36 cellular contexts compared by ENCODE assay signal in the genomic region with DNA sequence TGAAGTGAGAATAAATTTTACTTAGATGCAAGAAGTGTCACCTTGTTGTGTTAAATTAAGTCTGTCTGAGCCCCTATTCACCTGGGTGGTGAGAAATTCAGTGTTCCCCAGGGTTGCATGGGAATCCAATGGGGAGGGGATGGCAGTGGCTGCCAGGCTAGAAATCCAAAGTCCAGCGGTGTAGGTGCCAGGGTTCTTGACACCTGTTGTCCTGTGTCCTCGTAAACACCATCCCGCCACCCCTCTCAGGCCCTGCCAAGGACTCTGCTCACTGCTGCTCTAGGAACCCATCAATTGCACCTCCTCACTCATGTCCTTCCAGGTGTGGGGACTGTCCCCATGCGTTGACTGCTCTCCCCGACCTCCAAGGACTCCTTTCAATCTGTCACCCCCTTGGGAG. TPM values are rescaled to one million over a fixed set of nuclear protein-coding genes. Genes with fewer than 3 reads are reported as not detected.
"Had no signal": no experiment of that assay in that cellular context is flagged by ENCODE, and none has a peak within 500 bp of the region (broad histone marks: within the 10 kb centered on the region; RNA-seq: fewer than 3 reads in every experiment).

No MANE protein-coding gene starts in this region.

- H3K4me3 ChIP-seq: adrenal gland, body of pancreas, breast epithelium had no signal

- H3K36me3 ChIP-seq: adrenal gland, brain microvascular endothelial cell, breast epithelium had no signal

- DNase-seq: activated B cell treated with CpG ODN at 0.5 μM for 24 hours; activated CD4-positive, alpha-beta memory T cell treated with anti-CD3 and anti-CD28 coated beads for 36 hours; activated CD4-positive, alpha-beta T cell treated with anti-CD3 and anti-CD28 coated beads for 4 hours; activated CD4-positive, alpha-beta T cell treated with anti-CD3 and anti-CD28 coated beads, Interleukin-2, amount 10 ng/mL, durations not matched to agents 24 days and 14 days; activated CD4-positive, alpha-beta T cell treated with anti-CD3 and anti-CD28 coated beads, Interleukin-2, amount 50 U/mL, for 1 hour; activated CD4-positive, alpha-beta T cell treated with anti-CD3 and anti-CD28 coated beads, Interleukin-2, amount 50 U/mL, for 4 hours; activated CD4-positive, CD25-positive, alpha-beta regulatory T cell treated with anti-CD3 and anti-CD28 coated beads, Interleukin-2, amount 50 U/mL, for 72 hours; activated CD8-positive, alpha-beta memory T cell treated with anti-CD3 and anti-CD28 coated beads, Interleukin-2, amount 50 U/mL, for 4 hours; activated CD8-positive, alpha-beta T cell treated with anti-CD3 and anti-CD28 coated beads for 36 hours; activated effector memory CD4-positive, alpha-beta T cell treated with anti-CD3 and anti-CD28 coated beads, Interleukin-2, amount 50 U/mL, for 16 hours; activated gamma-delta T cell treated with Interleukin-2 at 50 U/mL for 16 hours; activated naive CD4-positive, alpha-beta T cell; activated naive CD4-positive, alpha-beta T cell treated with anti-CD3 and anti-CD28 coated beads for 36 hours; activated naive CD4-positive, alpha-beta T cell treated with anti-CD3 and anti-CD28 coated beads, Interleukin-2, amount 50 U/mL, for 16 hours; activated naive CD8-positive, alpha-beta T cell treated with anti-CD3 and anti-CD28 coated beads for 36 hours; activated T-cell treated with anti-CD3 and anti-CD28 coated beads for 4 hours; activated T-cell treated with anti-CD3 and anti-CD28 coated beads, Interleukin-2, amount 50 U/mL, for 1 hour; activated T-cell treated with anti-CD3 and anti-CD28 coated beads, Interleukin-2, amount 50 U/mL, for 4 hours; activated T-cell treated with anti-CD3 and anti-CD28 coated beads, Interleukin-2, amount 50 U/mL, for 72 hours; amniotic stem cell; aorta; body of pancreas; brain microvascular endothelial cell; central memory CD4-positive, alpha-beta T cell; T-helper 1 cell; T-helper 2 cell; T-helper 9 cell had no signal

- H3K27ac ChIP-seq: adrenal gland, body of pancreas, brain microvascular endothelial cell, breast epithelium, VCaP had no signal

- H3K9me3 ChIP-seq: adrenal gland, body of pancreas, breast epithelium had no signal

- H3K27me3 ChIP-seq: adrenal gland, body of pancreas, breast epithelium had no signal

- H3K4me1 ChIP-seq: adrenal gland, body of pancreas, breast epithelium had no signal

- ATAC-seq: activated CD8-positive, alpha-beta T cell treated with anti-CD3 and anti-CD28 coated beads for 36 hours; activated naive CD4-positive, alpha-beta T cell treated with anti-CD3 and anti-CD28 coated beads, Interleukin-2, amount 50 U/mL, for 72 hours; activated T-cell treated with anti-CD3 and anti-CD28 coated beads, Interleukin-2, amount 50 U/mL, for 4 hours; activated T-cell treated with anti-CD3 and anti-CD28 coated beads, Interleukin-2, amount 50 U/mL, for 72 hours; activated T-helper 17 cell treated with anti-CD3 and anti-CD28 coated beads, Interleukin-2, amount 50 U/mL, for 72 hours; body of pancreas had no signal

RNA-seq across cellular contexts. Expression of a gene that starts 58.9 kb away (rescaled TPM):
- total RNA-seq: activated B cell treated with CpG ODN at 0.5 μM for 24 hours; activated CD4-positive, alpha-beta memory T cell treated with anti-CD3 and anti-CD28 coated beads for 36 hours; activated CD4-positive, alpha-beta T cell treated with anti-CD3 and anti-CD28 coated beads, Interleukin-2, amount 10 ng/mL, durations not matched to agents 24 days and 14 days; activated CD8-positive, alpha-beta memory T cell treated with anti-CD3 and anti-CD28 coated beads for 36 hours; activated CD8-positive, alpha-beta T cell treated with anti-CD3 and anti-CD28 coated beads for 36 hours; activated naive CD4-positive, alpha-beta T cell treated with anti-CD3 and anti-CD28 coated beads for 36 hours; activated naive CD4-positive, alpha-beta T cell treated with anti-CD3 and anti-CD28 coated beads, Interleukin-2, amount 50 U/mL, for 72 hours; activated naive CD8-positive, alpha-beta T cell treated with anti-CD3 and anti-CD28 coated beads for 36 hours; activated T-cell treated with anti-CD3 and anti-CD28 coated beads, Interleukin-2, amount 50 U/mL, for 4 hours; activated T-cell treated with anti-CD3 and anti-CD28 coated beads, Interleukin-2, amount 50 U/mL, for 72 hours; activated T-helper 1 cell treated with anti-CD3 and anti-CD28 coated beads, Interleukin-12 subunit alpha, Interleukin-12 subunit beta, Interleukin-2, Interleukin-4 antibody, amounts not matched to agents 30 ng/mL and 10 ng/mL and 1 ng/mL, durations not matched to agents 14 hours and 24 hours and 36 hours; activated T-helper 17 cell treated with anti-CD3 and anti-CD28 coated beads, Interleukin-2, amount 50 U/mL, for 72 hours; adrenal gland; aorta; astrocyte; breast epithelium; cardiac septum had no signal
- polyA plus RNA-seq: adrenal gland, aorta had no signal
